Comparison of ENCODE assay signal across 16 cellular contexts in genomic region chr5:174917976-174918554, GRCh38.
DNase-seq lines count a peak whose midpoint lies in the region; ATAC-seq, FAIRE-seq and TF ChIP-seq lines count a peak whose summit lies in the region.
"Had no signal": no experiment of that assay in that cellular context is flagged by ENCODE, and none has a peak within 500 bp of the region (broad histone marks: within the 10 kb centered on the region; RNA-seq: fewer than 3 reads in every experiment).

No MANE protein-coding gene starts in this region.

- peaks cover 4% of the 10 kb centered on the region for H3K27me3 Mint-ChIP-seq in GM23338 (ENCODE audit: insufficient read depth, low read depth, poor library complexity)
- H3K27me3 Mint-ChIP-seq in neural crest cell (ENCODE audit: low read depth), result no peaks in the 10 kb centered on the region
- peaks cover 12% of the 10 kb centered on the region for H3K27me3 Mint-ChIP-seq in progenitor cell of endocrine pancreas

- H3K9me2 ChIP-seq in GM23338 (ENCODE audit: insufficient read depth), result no peaks in the 10 kb centered on the region

- H3K9me3 Mint-ChIP-seq in GM23338, result peaks cover 7% of the 10 kb centered on the region; the same call in 2 of the 3 replicates
- H3K9me3 Mint-ChIP-seq in neural crest cell, result peaks cover 3% of the 10 kb centered on the region
- H3K9me3 Mint-ChIP-seq in progenitor cell of endocrine pancreas (ENCODE audit: low read depth), result no peaks in the 10 kb centered on the region
- H3K9me3 Mint-ChIP-seq: H9 had no signal

- no peak overlapping the region for H3K4me2 ChIP-seq in GM23338

- H3K27me3 ChIP-seq in GM23338 (ENCODE audit: insufficient read depth), result no peaks in the 10 kb centered on the region

- no peaks in the 10 kb centered on the region for H3K36me3 ChIP-seq in GM23338 (ENCODE audit: insufficient read depth)

- DNase-seq in GM23338 (ENCODE audit: low spot score) (no peak), neural crest cell (ENCODE audit: low read depth, low spot score) (no peak), progenitor cell of endocrine pancreas (ENCODE audit: low spot score, unreplicated experiment) (no peak), frontal cortex (ENCODE audit: low spot score in 2 of 2) (no peak), inferior parietal cortex (ENCODE audit: extremely low spot score) (no peak)
- DNase-seq: C1 segment of cervical spinal cord; Caco-2; CD4-positive, alpha-beta memory T cell; DMS153; DND-41; GDM1; H9 had no signal

- H3F3A ChIP-seq in GM23338 (replicated peaks; ENCODE audit: low read depth), result no peaks in the 10 kb centered on the region

- H2AFZ ChIP-seq in GM23338, result 0 out of 2 replicates have a peak overlapping the region, but pooled peaks have one; percentile 52

- H3K4me3 Mint-ChIP-seq in GM23338, result no peak overlapping the region; the same call in 2 of the 3 replicates
- H3K4me3 Mint-ChIP-seq in neural crest cell, result no peak overlapping the region
- H3K4me3 Mint-ChIP-seq in progenitor cell of endocrine pancreas (ENCODE audit: low read depth), result no peak overlapping the region
- H3K4me3 Mint-ChIP-seq: CD4-positive, alpha-beta memory T cell; H9 had no signal

- no peaks in the 10 kb centered on the region for H4K20me1 ChIP-seq in GM23338 (replicated peaks; ENCODE audit: insufficient read depth)

- no peak overlapping the region for H3K27ac ChIP-seq in GM23338 (ENCODE audit: low read depth)

- peaks cover 29% of the 10 kb centered on the region for H3K4me1 ChIP-seq in GM23338 (ENCODE audit: insufficient read depth)
- H3K4me1 ChIP-seq: Caco-2 had no signal

- ATAC-seq in GM23338 (no peak), esophagus mucosa (peak; percentile 46), HG02763 (IDR thresholded peaks at IDR 0.05; ENCODE audit: unreplicated experiment) (no peak)
- ATAC-seq: GM12878, HCT116 had no signal

- no peaks in the 10 kb centered on the region for H3K79me2 ChIP-seq in GM23338 (replicated peaks; ENCODE audit: insufficient read depth)

- H3K4me1 Mint-ChIP-seq in GM23338 (peaks cover 41% of the 10 kb centered on the region), neural crest cell (peaks cover 20% of the 10 kb centered on the region), progenitor cell of endocrine pancreas (ENCODE audit: low read depth) (no peaks in the 10 kb centered on the region)

- no peak overlapping the region for H3K4me3 ChIP-seq in GM23338
- H3K4me3 ChIP-seq: GM12878 had no signal

- peak overlapping the region; percentile 44; the same call in 1 of the 2 replicates for H3K27ac Mint-ChIP-seq in GM23338
- peak overlapping the region; percentile 65 for H3K27ac Mint-ChIP-seq in neural crest cell (ENCODE audit: unreplicated experiment)
- peak overlapping the region; percentile 41 for H3K27ac Mint-ChIP-seq in progenitor cell of endocrine pancreas
- H3K27ac Mint-ChIP-seq: CD4-positive, alpha-beta memory T cell had no signal

- no peak for TF ChIP-seq CTCF in GM23338 (conservative IDR thresholded peaks at IDR 0.05; ENCODE audit: low read depth in 2 of 2)
- no peak for TF ChIP-seq CTCF in neural crest cell (conservative IDR thresholded peaks at IDR 0.05)
- TF ChIP-seq CTCF in progenitor cell of endocrine pancreas (IDR thresholded peaks at IDR 0.05; ENCODE audit: unreplicated experiment), result no peak

- FAIRE-seq in frontal cortex (lab: Jason Lieb, UNC), result no peak
- FAIRE-seq: GM12878 had no signal

- H3K36me3 Mint-ChIP-seq in GM23338 (ENCODE audit: low read depth) (peaks cover 3% of the 10 kb centered on the region; the same call in 1 of the 3 replicates), neural crest cell (ENCODE audit: low read depth) (no peaks in the 10 kb centered on the region), progenitor cell of endocrine pancreas (ENCODE audit: insufficient read depth) (no peaks in the 10 kb centered on the region)
- H3K36me3 Mint-ChIP-seq: CD4-positive, alpha-beta memory T cell had no signal

TF ChIP-seq in GM23338, 12 proteins besides CTCF, POLR2A, EP300 and RAD21 (continues in another document):
- TF ChIP-seq CREB1 (CRISPR knock-in tag; IDR thresholded peaks at IDR 0.05; ENCODE audit: low read depth) (no peak), STAT1 (IDR thresholded peaks at IDR 0.05; ENCODE audit: unreplicated experiment) (no peak), ZNF331 (CRISPR knock-in tag; IDR thresholded peaks at IDR 0.05; ENCODE audit: low read depth) (no peak), NANOG (IDR thresholded peaks at IDR 0.05; ENCODE audit: borderline replicate concordance) (no peak), POLR2AphosphoS5 (IDR thresholded peaks at IDR 0.05; ENCODE audit: low read depth) (no peak), ZNF114 (CRISPR knock-in tag; IDR thresholded peaks at IDR 0.05) (no peak), EZH2 (IDR thresholded peaks at IDR 0.05; ENCODE audit: low read depth, unreplicated experiment) (no peak), ETS1 (IDR thresholded peaks at IDR 0.05) (no peak), EZH2phosphoT487 (IDR thresholded peaks at IDR 0.05; ENCODE audit: unreplicated experiment) (no peak), ZNF462 (CRISPR knock-in tag; IDR thresholded peaks at IDR 0.05) (no peak), JUNB (IDR thresholded peaks at IDR 0.05; ENCODE audit: unreplicated experiment) (no peak)
